In the genomic region with DNA sequence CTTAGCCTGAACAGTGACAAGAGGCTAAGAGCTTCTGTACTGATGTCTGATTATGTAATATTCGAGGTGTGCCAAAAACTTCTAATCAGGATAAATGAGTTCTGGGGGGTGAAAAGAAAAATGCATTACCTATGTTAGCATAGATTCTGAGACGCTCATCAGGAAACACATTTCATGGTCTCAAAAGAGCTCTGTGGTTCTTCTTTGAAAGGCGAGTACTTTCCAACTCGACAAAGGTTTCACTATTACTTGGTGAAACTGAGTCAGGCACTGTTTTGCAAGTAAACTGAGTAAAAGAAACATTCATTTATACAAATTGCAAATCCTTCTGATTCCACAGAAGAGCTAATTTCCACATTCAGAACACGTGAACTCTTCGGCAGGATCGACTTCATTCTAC, we compare ENCODE assay signal across 31 cellular contexts.
A peak's percentile ranks its signal among the peaks of the same experiment; 100 is the strongest.
DNase-seq lines count a peak whose midpoint lies in the region; ATAC-seq, FAIRE-seq and TF ChIP-seq lines count a peak whose summit lies in the region.
"Had no signal": no experiment of that assay in that cellular context is flagged by ENCODE, and none has a peak within 500 bp of the region (broad histone marks: within the 10 kb centered on the region; RNA-seq: fewer than 3 reads in every experiment).

No MANE protein-coding gene starts in this region.

- peak; percentile 12 for DNase-seq in activated CD4-positive, alpha-beta T cell treated with anti-CD3 and anti-CD28 coated beads for 36 hours
- DNase-seq in activated CD4-positive, alpha-beta T cell treated with anti-CD3 and anti-CD28 coated beads, Interleukin-2, amount 50 U/mL, for 1 hour, result no peak
- no peak for DNase-seq in activated T-cell treated with anti-CD3 and anti-CD28 coated beads, Interleukin-2, amount 50 U/mL, for 4 hours
- DNase-seq in activated T-cell treated with anti-CD3 and anti-CD28 coated beads for 4 hours (no peak), pancreas (no peak)
- DNase-seq in stimulated activated CD4-positive, alpha-beta T cell treated with anti-CD3 and anti-CD28 coated beads, Interleukin-1b, Interleukin-23, amount 100 ng/mL, for 48 hours, result peak; percentile 1
- DNase-seq in stimulated activated CD4-positive, alpha-beta T cell treated with anti-CD3 and anti-CD28 coated beads, Interleukin-12 subunit alpha, Interleukin-12 subunit beta, amount 100 ng/mL, for 4 hours, result no peak
- no peak for DNase-seq in NK-92 treated with Interleukin-12 subunit alpha and Interleukin-12 subunit beta, amount 100 ng/mL, for 24 hours (lab: John Stamatoyannopoulos, UW)
- DNase-seq: Calu3, DMS79 treated with DMSO at 0.1 percent for 48 hours, GF-D8, GOT3, HFFc6, Kasumi-1, NCI-H1092 treated with DMSO at 0.1 percent for 48 hours, NCI-H1436, NCI-H187, NCI-H2081 treated with DMSO at 0.1 percent for 48 hours, NCI-H2171, NCI-H226, NCI-H510A, NCI-H69 had no signal

- no peaks in the 10 kb centered on the region for H3K9me3 ChIP-seq in pancreas
- H3K9me3 ChIP-seq: HAP-1 had no signal

- no peak overlapping the region for H3K4me3 ChIP-seq in pancreas
- H3K4me3 ChIP-seq: HAP-1, K562 had no signal

- TF ChIP-seq CTCF in pancreas (IDR thresholded peaks at IDR 0.05), result no peak

- 67 to 79% methylated on average over 7 of the region's 7 CpGs for WGBS in pancreas, 2 donors

- no peak overlapping the region for H3K4me3 Mint-ChIP-seq in activated CD4-positive, alpha-beta T cell treated with anti-CD3 and anti-CD28 coated beads for 36 hours
- H3K4me3 Mint-ChIP-seq in activated T-cell treated with anti-CD3 and anti-CD28 coated beads, Interleukin-2, amount 50 U/mL, for 4 hours, result no peak overlapping the region
- H3K4me3 Mint-ChIP-seq: B cell, CD14-positive monocyte, HFFc6 had no signal

- intact Hi-C loops in activated CD4-positive, alpha-beta T cell treated with anti-CD3 and anti-CD28 coated beads for 36 hours (cut with DNase I, micrococcal nuclease), result loop anchor here (5.0 to 10.0 kb wide), 10 partner anchors 243 to 520 kb away; no protein-coding TSS in a partner anchor
- intact Hi-C loops in pancreas (cut with DNase I), result no loop called here

- H3K27ac ChIP-seq in pancreas, result no peak overlapping the region
- H3K27ac ChIP-seq: 22Rv1, RWPE1 had no signal

- peak overlapping the region; percentile 59 for H3K27ac Mint-ChIP-seq in activated CD4-positive, alpha-beta T cell treated with anti-CD3 and anti-CD28 coated beads for 36 hours
- H3K27ac Mint-ChIP-seq: B cell, CD14-positive monocyte, HFFc6 had no signal

- peak; percentile 71 for ATAC-seq in activated CD4-positive, alpha-beta T cell treated with anti-CD3 and anti-CD28 coated beads for 36 hours
- peak; percentile 72 to 75 for ATAC-seq in activated T-cell treated with anti-CD3 and anti-CD28 coated beads, Interleukin-2, amount 50 U/mL, for 4 hours
- no peak for ATAC-seq in pancreas
- ATAC-seq: K562, Panc1 had no signal

- POLR2A ChIA-PET in activated CD4-positive, alpha-beta T cell treated with anti-CD3 and anti-CD28 coated beads for 36 hours (lab: Charles Lee), result interaction anchor here (1.0 kb wide), 1 partner anchor 252 kb away, joined by 3 read pairs; no protein-coding TSS in a partner anchor

- H3K27me3 Mint-ChIP-seq in activated CD4-positive, alpha-beta T cell treated with anti-CD3 and anti-CD28 coated beads for 36 hours, result peaks cover 31% of the 10 kb centered on the region
- peaks cover 21% of the 10 kb centered on the region for H3K27me3 Mint-ChIP-seq in activated T-cell treated with anti-CD3 and anti-CD28 coated beads, Interleukin-2, amount 50 U/mL, for 4 hours (ENCODE audit: low read depth)
- H3K27me3 Mint-ChIP-seq: B cell had no signal

- peaks cover 8% of the 10 kb centered on the region for H3K9me3 Mint-ChIP-seq in activated CD4-positive, alpha-beta T cell treated with anti-CD3 and anti-CD28 coated beads for 36 hours (ENCODE audit: low read depth)
- no peaks in the 10 kb centered on the region for H3K9me3 Mint-ChIP-seq in activated T-cell treated with anti-CD3 and anti-CD28 coated beads, Interleukin-2, amount 50 U/mL, for 4 hours

- no peaks in the 10 kb centered on the region for H3K27me3 ChIP-seq in pancreas

- CTCF ChIA-PET in activated CD4-positive, alpha-beta T cell treated with anti-CD3 and anti-CD28 coated beads for 36 hours (lab: Charles Lee), result interaction anchor here (0.9 kb wide), 1 partner anchor 335 kb away, joined by 3 read pairs; no protein-coding TSS in a partner anchor

- no peaks in the 10 kb centered on the region for H3K36me3 Mint-ChIP-seq in activated CD4-positive, alpha-beta T cell treated with anti-CD3 and anti-CD28 coated beads for 36 hours (ENCODE audit: low read depth)
- H3K36me3 Mint-ChIP-seq in activated T-cell treated with anti-CD3 and anti-CD28 coated beads, Interleukin-2, amount 50 U/mL, for 4 hours (ENCODE audit: insufficient read depth), result no peaks in the 10 kb centered on the region
- H3K36me3 Mint-ChIP-seq: CD14-positive monocyte had no signal

- H3K4me1 ChIP-seq in pancreas, result no peaks in the 10 kb centered on the region
- H3K4me1 ChIP-seq: HAP-1 had no signal

- FAIRE-seq in pancreas (lab: Jason Lieb, UNC), result no peak
- FAIRE-seq: GM12891, HTR-8/SVneo, K562 had no signal

- no peaks in the 10 kb centered on the region for H3K36me3 ChIP-seq in pancreas
- H3K36me3 ChIP-seq: HAP-1 had no signal

- H3K4me1 Mint-ChIP-seq in activated CD4-positive, alpha-beta T cell treated with anti-CD3 and anti-CD28 coated beads for 36 hours, result peaks cover 36% of the 10 kb centered on the region
- H3K4me1 Mint-ChIP-seq in activated T-cell treated with anti-CD3 and anti-CD28 coated beads, Interleukin-2, amount 50 U/mL, for 4 hours (ENCODE audit: low read depth), result peaks cover 10% of the 10 kb centered on the region
- H3K4me1 Mint-ChIP-seq: B cell, CD14-positive monocyte had no signal

Comparison
In these comparisons a context has a peak if more than half of its experiments do, and no peak if none do; other contexts are left out.
1. DNase-seq: peak in activated CD4-positive, alpha-beta T cell treated with anti-CD3 and anti-CD28 coated beads for 36 hours (single experiment) and stimulated activated CD4-positive, alpha-beta T cell treated with anti-CD3 and anti-CD28 coated beads, Interleukin-1b, Interleukin-23, amount 100 ng/mL, for 48 hours (single experiment); none in activated CD4-positive, alpha-beta T cell treated with anti-CD3 and anti-CD28 coated beads, Interleukin-2, amount 50 U/mL, for 1 hour (single experiment), activated T-cell treated with anti-CD3 and anti-CD28 coated beads, Interleukin-2, amount 50 U/mL, for 4 hours (single experiment), activated T-cell treated with anti-CD3 and anti-CD28 coated beads for 4 hours (single experiment), stimulated activated CD4-positive, alpha-beta T cell treated with anti-CD3 and anti-CD28 coated beads, Interleukin-12 subunit alpha, Interleukin-12 subunit beta, amount 100 ng/mL, for 4 hours (single experiment), pancreas (0 of 6) and NK-92 treated with Interleukin-12 subunit alpha and Interleukin-12 subunit beta, amount 100 ng/mL, for 24 hours (single experiment).
2. ATAC-seq: peak in activated CD4-positive, alpha-beta T cell treated with anti-CD3 and anti-CD28 coated beads for 36 hours (single experiment) and activated T-cell treated with anti-CD3 and anti-CD28 coated beads, Interleukin-2, amount 50 U/mL, for 4 hours (2 of 2); none in pancreas (0 of 4).
3. intact Hi-C loops: an anchor here in activated CD4-positive, alpha-beta T cell treated with anti-CD3 and anti-CD28 coated beads for 36 hours (5.0 to 10.0 kb wide); none called in pancreas.